Comparison of ENCODE assay signal across 1 cellular context in the genomic region with DNA sequence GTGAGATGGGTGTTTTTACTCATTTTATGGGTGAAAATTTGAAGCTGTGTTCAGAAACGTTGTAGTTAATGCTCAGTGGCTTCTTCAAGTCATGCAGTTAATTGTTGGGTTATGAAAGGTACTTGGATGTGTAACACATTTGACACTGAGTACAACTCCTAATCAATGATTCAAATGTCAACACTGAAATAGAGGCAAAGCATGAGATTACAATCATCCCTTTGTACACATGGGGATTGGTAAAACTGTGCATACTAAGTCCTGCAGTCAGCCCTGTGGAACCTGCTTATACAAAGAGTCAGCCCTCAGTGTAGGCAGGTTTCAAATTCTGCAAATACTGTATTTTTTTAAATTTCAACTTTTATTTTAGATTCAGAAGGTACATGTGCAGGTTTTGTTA.
TF ChIP-seq lines count a peak whose summit lies in the region.

No MANE protein-coding gene starts in this region.

TF ChIP-seq in IMR-90, 13 proteins besides CTCF, POLR2A, EP300 and RAD21:
- TF ChIP-seq ELK1 (IDR thresholded peaks at IDR 0.05; ENCODE audit: borderline replicate concordance, low read depth, low read length), result no peak
- TF ChIP-seq, protein P1, sequence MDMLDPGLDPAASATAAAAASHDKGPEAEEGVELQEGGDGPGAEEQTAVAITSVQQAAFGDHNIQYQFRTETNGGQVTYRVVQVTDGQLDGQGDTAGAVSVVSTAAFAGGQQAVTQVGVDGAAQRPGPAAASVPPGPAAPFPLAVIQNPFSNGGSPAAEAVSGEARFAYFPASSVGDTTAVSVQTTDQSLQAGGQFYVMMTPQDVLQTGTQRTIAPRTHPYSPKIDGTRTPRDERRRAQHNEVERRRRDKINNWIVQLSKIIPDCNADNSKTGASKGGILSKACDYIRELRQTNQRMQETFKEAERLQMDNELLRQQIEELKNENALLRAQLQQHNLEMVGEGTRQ (IDR thresholded peaks at IDR 0.05; ENCODE audit: low read depth, low read length), result no peak
- TF ChIP-seq RCOR1 (IDR thresholded peaks at IDR 0.05; ENCODE audit: insufficient replicate concordance, low read length), result no peak
- TF ChIP-seq SMC3 (IDR thresholded peaks at IDR 0.05; ENCODE audit: low read depth, low read length), result no peak
- no peak for TF ChIP-seq MAFK (IDR thresholded peaks at IDR 0.05; ENCODE audit: low read depth, low read length)
- no peak for TF ChIP-seq CHD1 (IDR thresholded peaks at IDR 0.05; ENCODE audit: low read depth, low read length)
